ENCODE assay signal across 24 cellular contexts in genomic region chr9:134370638-134371037, GRCh38. TPM values are rescaled to one million over a fixed set of nuclear protein-coding genes. Genes with fewer than 3 reads are reported as not detected.
DNase-seq lines count a peak whose midpoint lies in the region; ATAC-seq and TF ChIP-seq lines count a peak whose summit lies in the region.
"Had no signal": no experiment of that assay in that cellular context is flagged by ENCODE, and none has a peak within 500 bp of the region (broad histone marks: within the 10 kb centered on the region; RNA-seq: fewer than 3 reads in every experiment).

No MANE protein-coding gene starts in this region.

- no peak overlapping the region for H2BK20ac ChIP-seq in H9 (ENCODE audit: low read depth, low read length, poor library complexity, severe bottlenecking)

- H3K9me3 ChIP-seq in H9 (ENCODE audit: control insufficient read depth, low read depth, low read length): no peaks in the 10 kb centered on the region
- no peaks in the 10 kb centered on the region for H3K9me3 ChIP-seq in neutrophil
- no peaks in the 10 kb centered on the region for H3K9me3 ChIP-seq in tibial artery
- H3K9me3 ChIP-seq in mucosa of descending colon: no peaks in the 10 kb centered on the region

- no peak overlapping the region for H3K18ac ChIP-seq in H9 (ENCODE audit: insufficient read length, low read depth, low read length)

- H3K27me3 Mint-ChIP-seq in H9 (ENCODE audit: low read depth): no peaks in the 10 kb centered on the region
- H3K27me3 Mint-ChIP-seq in dendritic cell treated with granulocyte-macrophage colony-stimulating factor and Interleukin-4, amounts not matched to agents 40 ng/mL and 50 ng/mL, for 4 days: no peaks in the 10 kb centered on the region
- H3K27me3 Mint-ChIP-seq: IgD-negative memory B cell; naive thymus-derived CD4-positive, alpha-beta T cell; T-helper 17 cell had no signal

- no peak overlapping the region for H3K9ac ChIP-seq in H9 (ENCODE audit: extremely low read depth, insufficient read length, low read length)

- no CpG with 5 or more reads among the region's 16 CpGs for WGBS in H9 (ENCODE audit: extremely low coverage, insufficient read length, low lambda C conversion rate)

- ATAC-seq in mucosa of descending colon: no peak
- ATAC-seq: activated naive CD4-positive, alpha-beta T cell treated with anti-CD3 and anti-CD28 coated beads, Interleukin-2, amount 50 U/mL, for 72 hours; left cardiac atrium; naive thymus-derived CD4-positive, alpha-beta T cell; right cardiac atrium; T-helper 17 cell had no signal

- H3K27ac ChIP-seq in H9 (ENCODE audit: insufficient read length, low read depth, low read length): no peak overlapping the region
- H3K27ac ChIP-seq in neutrophil: peak overlapping the region; percentile 99
- peak overlapping the region; percentile 11 to 29 for H3K27ac ChIP-seq in tibial artery

- H4K20me1 ChIP-seq in H9 (ENCODE audit: control insufficient read depth, insufficient read depth, insufficient read length): no peaks in the 10 kb centered on the region

- H2BK15ac ChIP-seq in H9 (ENCODE audit: low read depth, low read length): no peak overlapping the region

- H3K4me1 Mint-ChIP-seq in H9: peaks cover 0 to 13% of the 10 kb centered on the region in 2 experiments; a peak in 3 of 4 replicates
- peaks cover 96% of the 10 kb centered on the region for H3K4me1 Mint-ChIP-seq in dendritic cell treated with granulocyte-macrophage colony-stimulating factor and Interleukin-4, amounts not matched to agents 40 ng/mL and 50 ng/mL, for 4 days (ENCODE audit: low read depth)

- no peak overlapping the region for H3K4ac ChIP-seq in H9 (ENCODE audit: low read depth, low read length)

- DNase-seq in H9 (no peak), tibial artery (no peak), globus pallidus (ENCODE audit: low spot score) (no peak), amygdala (lab: John Stamatoyannopoulos, UW) (no peak), mucosa of descending colon (no peak)
- DNase-seq in stimulated activated CD4-positive, alpha-beta T cell treated with anti-CD3 and anti-CD28 coated beads, Interleukin-12 subunit alpha, Interleukin-12 subunit beta, amount 100 ng/mL, for 4 hours: no peak
- DNase-seq: ACHN; activated CD4-positive, alpha-beta T cell treated with anti-CD3 and anti-CD28 coated beads, Interleukin-2, amount 50 U/mL, for 1 hour; cerebellar nuclear complex; foreskin fibroblast; HCEC 1CT; left cardiac atrium; naive thymus-derived CD4-positive, alpha-beta T cell; NCI-H1105; NCI-H2029; NCI-H2227 treated with DMSO at 0.1 percent for 48 hours; right cardiac atrium; T-helper 17 cell had no signal

- no peaks in the 10 kb centered on the region for H3K23me2 ChIP-seq in H9 (ENCODE audit: insufficient read length, low read depth, low read length, poor library complexity, severe bottlenecking)

- no peak overlapping the region for H2BK12ac ChIP-seq in H9 (ENCODE audit: insufficient read length, low read depth, low read length)

- no peak overlapping the region for H4K8ac ChIP-seq in H9 (replicated peaks; ENCODE audit: insufficient read length, low read depth, low read length)

- H3K14ac ChIP-seq in H9 (ENCODE audit: insufficient read depth, low read length): no peak overlapping the region; the same call in 1 of the 2 replicates

- no peak overlapping the region for H3T11ph ChIP-seq in H9 (ENCODE audit: low read length)

- H2AK5ac ChIP-seq in H9 (ENCODE audit: insufficient read length, low read length): no peak overlapping the region

- H2AFZ ChIP-seq in H9 (ENCODE audit: low read length): no peak overlapping the region

- H2BK120ac ChIP-seq in H9 (ENCODE audit: low read depth, low read length, poor library complexity, severe bottlenecking): no peak overlapping the region

- no peak overlapping the region for H3K4me3 Mint-ChIP-seq in H9
- H3K4me3 Mint-ChIP-seq in dendritic cell treated with granulocyte-macrophage colony-stimulating factor and Interleukin-4, amounts not matched to agents 40 ng/mL and 50 ng/mL, for 4 days: peak overlapping the region; percentile 24
- H3K4me3 Mint-ChIP-seq: activated T-helper 1 cell treated with anti-CD3 and anti-CD28 coated beads, Interleukin-12 subunit alpha, Interleukin-12 subunit beta, Interleukin-2, Interleukin-4 antibody, amounts not matched to agents 30 ng/mL and 10 ng/mL and 1 ng/mL, durations not matched to agents 14 hours and 24 hours and 36 hours; IgD-negative memory B cell; naive thymus-derived CD4-positive, alpha-beta T cell; T-helper 17 cell had no signal

- peak overlapping the region in 2 of 3 experiments; percentile 72 to 77; a peak in 3 of 7 replicates for H3K27ac Mint-ChIP-seq in H9
- H3K27ac Mint-ChIP-seq in dendritic cell treated with granulocyte-macrophage colony-stimulating factor and Interleukin-4, amounts not matched to agents 40 ng/mL and 50 ng/mL, for 4 days: peak overlapping the region; percentile 96
- H3K27ac Mint-ChIP-seq: activated T-helper 1 cell treated with anti-CD3 and anti-CD28 coated beads, Interleukin-12 subunit alpha, Interleukin-12 subunit beta, Interleukin-2, Interleukin-4 antibody, amounts not matched to agents 30 ng/mL and 10 ng/mL and 1 ng/mL, durations not matched to agents 14 hours and 24 hours and 36 hours; IgD-negative memory B cell; naive thymus-derived CD4-positive, alpha-beta T cell; T-helper 17 cell had no signal

- H2BK5ac ChIP-seq in H9 (ENCODE audit: insufficient read length, low read length): no peak overlapping the region

- no peaks in the 10 kb centered on the region for H3K27me3 ChIP-seq in H9 (ENCODE audit: insufficient read depth, low read length)
- no peaks in the 10 kb centered on the region for H3K27me3 ChIP-seq in neutrophil
- no peaks in the 10 kb centered on the region for H3K27me3 ChIP-seq in tibial artery

- H3K4me3 ChIP-seq in neutrophil (ENCODE audit: low read depth in 1 of 2, low read length in 1 of 2) (peak overlapping the region; percentile 28 to 56), tibial artery (no peak overlapping the region), mucosa of descending colon (no peak overlapping the region)
- H3K4me3 ChIP-seq: SK-N-MC had no signal

- no peak overlapping the region for H3K23ac ChIP-seq in H9 (ENCODE audit: insufficient read length, low read depth, low read length)

- no peaks in the 10 kb centered on the region for H3K36me3 ChIP-seq in neutrophil
- H3K36me3 ChIP-seq in tibial artery: no peaks in the 10 kb centered on the region
- H3K36me3 ChIP-seq in mucosa of descending colon (ENCODE audit: low read depth): no peaks in the 10 kb centered on the region

- intact Hi-C loops in dendritic cell treated with granulocyte-macrophage colony-stimulating factor and Interleukin-4, amounts not matched to agents 40 ng/mL and 50 ng/mL, for 4 days (cut with micrococcal nuclease): no loop called here
- intact Hi-C loops in tibial artery (cut with DNase I; ENCODE audit: low total_unique reads) (loop anchor here (5.0 kb wide), 1 partner anchor 38 kb away; no protein-coding TSS in a partner anchor), mucosa of descending colon (cut with DNase I, micrococcal nuclease) (no loop called here)

- no peak overlapping the region for H3K56ac ChIP-seq in H9 (ENCODE audit: insufficient read length, low read depth, low read length)

- no peaks in the 10 kb centered on the region for H3K9me3 Mint-ChIP-seq in H9
- H3K9me3 Mint-ChIP-seq in dendritic cell treated with granulocyte-macrophage colony-stimulating factor and Interleukin-4, amounts not matched to agents 40 ng/mL and 50 ng/mL, for 4 days: no peaks in the 10 kb centered on the region
- H3K9me3 Mint-ChIP-seq: activated naive CD4-positive, alpha-beta T cell treated with anti-CD3 and anti-CD28 coated beads, Interleukin-2, amount 50 U/mL, for 72 hours; activated T-helper 1 cell treated with anti-CD3 and anti-CD28 coated beads, Interleukin-12 subunit alpha, Interleukin-12 subunit beta, Interleukin-2, Interleukin-4 antibody, amounts not matched to agents 30 ng/mL and 10 ng/mL and 1 ng/mL, durations not matched to agents 14 hours and 24 hours and 36 hours; IgD-negative memory B cell had no signal

- H3K79me1 ChIP-seq in H9 (ENCODE audit: insufficient read depth, low read depth, low read length, poor library complexity, severe bottlenecking): no peaks in the 10 kb centered on the region

- peaks cover 3% of the 10 kb centered on the region; the same call in 1 of the 2 replicates for H3K79me2 ChIP-seq in H9 (ENCODE audit: insufficient read depth, low read length)

- no peaks in the 10 kb centered on the region; a peak in 1 of 7 replicates for H3K36me3 Mint-ChIP-seq in H9 (ENCODE audit: insufficient read depth in 1 of 3, low read depth in 3 of 3)
- peaks cover 49% of the 10 kb centered on the region for H3K36me3 Mint-ChIP-seq in dendritic cell treated with granulocyte-macrophage colony-stimulating factor and Interleukin-4, amounts not matched to agents 40 ng/mL and 50 ng/mL, for 4 days (ENCODE audit: low read depth)
- H3K36me3 Mint-ChIP-seq: activated naive CD4-positive, alpha-beta T cell treated with anti-CD3 and anti-CD28 coated beads, Interleukin-2, amount 50 U/mL, for 72 hours; naive thymus-derived CD4-positive, alpha-beta T cell had no signal

- no peak overlapping the region for H4K5ac ChIP-seq in H9 (ENCODE audit: insufficient read length, low read depth, low read length)

- H4K91ac ChIP-seq in H9 (ENCODE audit: insufficient read length, low read depth, low read length): no peak overlapping the region

- TF ChIP-seq CTCF in H9 (conservative IDR thresholded peaks at IDR 0.05): no peak
- no peak for TF ChIP-seq CTCF in neutrophil (IDR thresholded peaks at IDR 0.05)
- no peak for TF ChIP-seq CTCF in tibial artery (IDR thresholded peaks at IDR 0.05)
- no peak for TF ChIP-seq CTCF in mucosa of descending colon (IDR thresholded peaks at IDR 0.05)

- H3K4me1 ChIP-seq in H9 (ENCODE audit: insufficient read depth, low read length) (no peaks in the 10 kb centered on the region), neutrophil (ENCODE audit: control insufficient read depth in 1 of 2, insufficient read depth in 1 of 2, low read depth in 1 of 2, low read length in 1 of 2) (peaks cover 96 to 98% of the 10 kb centered on the region in 2 experiments), tibial artery (peaks cover 27 to 90% (median 71%) of the 10 kb centered on the region in 4 donors), mucosa of descending colon (ENCODE audit: low read depth) (peaks cover 56% of the 10 kb centered on the region)

- no peak overlapping the region for H3K4me2 ChIP-seq in H9 (ENCODE audit: insufficient read depth, insufficient read length, low read length)

RNA-seq across cellular contexts. Expression of gene RXRA, which starts 44.4 kb away (rescaled TPM):
- total RNA-seq in H9 (2021) (29.9 and 30.1 TPM in 2 replicates), mucosa of descending colon (100 to 1,000 TPM in 1 of 3 donors, 10 to 100 TPM in 2; 75.2 to 101 (median 85.3) TPM)

Comparison
In these comparisons a context has a peak if more than half of its experiments do, and no peak if none do; other contexts are left out.
1. H3K4me3 ChIP-seq: peak in neutrophil (2 of 2); none in tibial artery (0 of 2) and mucosa of descending colon (single experiment).